Comparison of ENCODE assay signal across 19 cellular contexts in genomic region chr1:193709607-193710006, GRCh38.
DNase-seq lines count a peak whose midpoint lies in the region; ATAC-seq, FAIRE-seq and TF ChIP-seq lines count a peak whose summit lies in the region.
"Had no signal": no experiment of that assay in that cellular context is flagged by ENCODE, and none has a peak within 500 bp of the region (broad histone marks: within the 10 kb centered on the region; RNA-seq: fewer than 3 reads in every experiment).

No MANE protein-coding gene starts in this region.

- DNase-seq in NCI-H2171 treated with DMSO at 0.1 percent for 48 hours (lab: John Stamatoyannopoulos, UW) = peak; percentile 9
- DNase-seq in NCI-H2171 (lab: John Stamatoyannopoulos, UW) = no peak
- peak; percentile 86 for DNase-seq in bronchial epithelial cell (ENCODE audit: low read depth)
- DNase-seq in D341Med (ENCODE audit: low spot score) = no peak
- DNase-seq in DMS 273 treated with DMSO at 0.1 percent for 48 hours (lab: John Stamatoyannopoulos, UW) = no peak
- DNase-seq: 8988T; CD8-positive, alpha-beta T cell; GDM1; NCI-H1105; NCI-H1694; NCI-H446; NCI-H748 treated with DMSO at 0.1 percent for 48 hours had no signal

- H3K79me2 ChIP-seq in parathyroid adenoma = no peaks in the 10 kb centered on the region

- peak overlapping the region; percentile 53 for H3K4me2 ChIP-seq in parathyroid adenoma (ENCODE audit: low read length)
- H3K4me2 ChIP-seq: GM23338, KMS-11 had no signal

- no peak overlapping the region for H3K9ac ChIP-seq in parathyroid adenoma
- H3K9ac ChIP-seq: KMS-11 had no signal

- H3K4me3 ChIP-seq in bronchial epithelial cell (ENCODE audit: low read depth, low read length) (no peak overlapping the region), parathyroid adenoma (ENCODE audit: low read depth, low read length) (no peak overlapping the region)
- H3K4me3 ChIP-seq: GM23338, SK-N-MC had no signal

- no peaks in the 10 kb centered on the region for H3K36me3 ChIP-seq in bronchial epithelial cell (ENCODE audit: control insufficient read depth, insufficient read depth, low read length)
- H3K36me3 ChIP-seq in parathyroid adenoma (ENCODE audit: control insufficient read depth, insufficient read depth, low read length) = no peaks in the 10 kb centered on the region

- TF ChIP-seq CTCF in bronchial epithelial cell (IDR thresholded peaks at IDR 0.05; ENCODE audit: insufficient read depth, low read length, severe bottlenecking) = no peak
- TF ChIP-seq CTCF in parathyroid adenoma (IDR thresholded peaks at IDR 0.05) = no peak

- no peaks in the 10 kb centered on the region for H3K9me3 ChIP-seq in parathyroid adenoma (ENCODE audit: control insufficient read depth, low read length)

- no peak overlapping the region for H3K27ac ChIP-seq in parathyroid adenoma
- H3K27ac ChIP-seq: KMS-11, SK-N-MC had no signal

- no peaks in the 10 kb centered on the region for H3K27me3 ChIP-seq in bronchial epithelial cell (ENCODE audit: control insufficient read depth, insufficient read depth, low read length)
- no peaks in the 10 kb centered on the region for H3K27me3 ChIP-seq in parathyroid adenoma (ENCODE audit: control insufficient read depth, insufficient read depth, low read length)

- no peak overlapping the region for H2AFZ ChIP-seq in parathyroid adenoma
- H2AFZ ChIP-seq: GM23338 had no signal

- FAIRE-seq in bronchial epithelial cell (lab: Jason Lieb, UNC) (no peak), islet of Langerhans (lab: Jason Lieb, UNC) (peak; percentile 84)
- FAIRE-seq: GM12891 had no signal

- H3K4me1 ChIP-seq in parathyroid adenoma = no peaks in the 10 kb centered on the region

- no peak for ATAC-seq in HG02870 (IDR thresholded peaks at IDR 0.05; ENCODE audit: unreplicated experiment)
- ATAC-seq: CD8-positive, alpha-beta T cell; GM23338 had no signal

Comparison
In these comparisons a context has a peak if more than half of its experiments do, and no peak if none do; other contexts are left out.
1. DNase-seq: peak in NCI-H2171 treated with DMSO at 0.1 percent for 48 hours (single experiment) and bronchial epithelial cell (single experiment); none in NCI-H2171 (single experiment), D341Med (single experiment) and DMS 273 treated with DMSO at 0.1 percent for 48 hours (single experiment).